2 cellular contexts compared by ENCODE assay signal in the genomic region with DNA sequence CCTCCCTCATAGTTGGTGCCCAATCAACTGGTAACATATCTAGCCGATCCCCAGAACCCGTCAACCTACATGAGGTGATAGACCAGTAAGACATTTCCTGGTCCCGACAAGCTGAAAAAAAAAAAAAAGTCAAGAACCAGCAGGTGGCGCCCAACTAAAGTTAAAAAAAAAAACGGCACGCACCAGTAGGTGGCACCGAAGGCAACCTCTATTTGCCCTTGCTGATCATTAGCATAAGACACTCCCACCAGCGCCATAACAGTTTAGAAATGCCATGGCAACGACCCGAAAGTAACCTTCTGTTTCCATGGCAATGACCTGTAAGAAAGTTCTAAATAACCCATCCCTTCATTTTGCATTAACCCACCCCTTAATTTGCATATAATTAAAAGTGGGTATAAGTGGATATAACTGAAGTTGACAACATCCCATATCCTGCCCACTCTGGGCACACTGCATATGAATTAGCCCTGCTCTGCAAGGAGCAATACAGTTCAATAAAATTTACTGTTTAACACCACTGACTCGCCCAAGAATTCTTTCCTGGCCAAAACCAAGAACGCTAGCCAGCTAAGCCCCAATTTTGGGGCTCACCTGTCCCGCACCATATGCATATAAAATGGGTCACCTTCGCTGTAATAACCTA.
TF ChIP-seq lines count a peak whose summit lies in the region.

No MANE protein-coding gene starts in this region.

TF ChIP-seq in GM23338, 12 proteins besides CTCF, POLR2A, EP300 and RAD21 (continued from another document):
- TF ChIP-seq POLR2AphosphoS5 (IDR thresholded peaks at IDR 0.05; ENCODE audit: low read depth) (no peak), EZH2 (IDR thresholded peaks at IDR 0.05; ENCODE audit: low read depth, unreplicated experiment) (no peak), EZH2phosphoT487 (IDR thresholded peaks at IDR 0.05; ENCODE audit: unreplicated experiment) (no peak), ZNF462 (CRISPR knock-in tag; IDR thresholded peaks at IDR 0.05) (no peak)

TF ChIP-seq in HepG2, 621 proteins besides CTCF, POLR2A, EP300 and RAD21:
- TF ChIP-seq PRDM10 (CRISPR knock-in tag; IDR thresholded peaks at IDR 0.05; ENCODE audit: low read depth) (no peak), SMAD3 (CRISPR knock-in tag; IDR thresholded peaks at IDR 0.05) (no peak), KLF12 (CRISPR knock-in tag; IDR thresholded peaks at IDR 0.05; ENCODE audit: borderline replicate concordance) (no peak), HNRNPK (IDR thresholded peaks at IDR 0.05; ENCODE audit: low read depth, low read length, poor library complexity, severe bottlenecking) (no peak), MYNN (CRISPR knock-in tag; IDR thresholded peaks at IDR 0.05; ENCODE audit: low read depth) (no peak), KDM1A (CRISPR knock-in tag; IDR thresholded peaks at IDR 0.05) (no peak), ZNF136 (CRISPR knock-in tag; IDR thresholded peaks at IDR 0.05; ENCODE audit: low read depth) (no peak), ZNF530 (CRISPR knock-in tag; IDR thresholded peaks at IDR 0.05; ENCODE audit: low read depth) (no peak), ZNF207 (IDR thresholded peaks at IDR 0.05; ENCODE audit: borderline replicate concordance) (no peak), HNRNPUL1 (IDR thresholded peaks at IDR 0.05; ENCODE audit: low read depth, low read length) (no peak), ZNF607 (CRISPR knock-in tag; IDR thresholded peaks at IDR 0.05; ENCODE audit: borderline replicate concordance) (no peak), NCOA5 (CRISPR knock-in tag; IDR thresholded peaks at IDR 0.05) (no peak), RELA (CRISPR knock-in tag; IDR thresholded peaks at IDR 0.05) (no peak), ZNF362 (CRISPR knock-in tag; IDR thresholded peaks at IDR 0.05; ENCODE audit: borderline replicate concordance) (peak; percentile 80; the same call in 1 of the 2 replicates), SMC3 (IDR thresholded peaks at IDR 0.05; ENCODE audit: low read length) (peak; percentile 42; the same call in 1 of the 2 replicates), ZBTB10 (CRISPR knock-in tag; IDR thresholded peaks at IDR 0.05; ENCODE audit: borderline replicate concordance) (no peak), SP4 (CRISPR knock-in tag; IDR thresholded peaks at IDR 0.05) (no peak), ZNF652 (CRISPR knock-in tag; IDR thresholded peaks at IDR 0.05; ENCODE audit: borderline replicate concordance, low read depth) (no peak), MTA1 (CRISPR knock-in tag; IDR thresholded peaks at IDR 0.05; ENCODE audit: borderline replicate concordance) (no peak), STAG1 (CRISPR knock-in tag; IDR thresholded peaks at IDR 0.05) (peak; percentile 55), RFX1 (IDR thresholded peaks at IDR 0.05) (peak; percentile 72; the same call in 1 of the 2 replicates), AGO1 (IDR thresholded peaks at IDR 0.05; ENCODE audit: low read depth, low read length, poor library complexity, severe bottlenecking) (no peak)
- TF ChIP-seq, protein P1, sequence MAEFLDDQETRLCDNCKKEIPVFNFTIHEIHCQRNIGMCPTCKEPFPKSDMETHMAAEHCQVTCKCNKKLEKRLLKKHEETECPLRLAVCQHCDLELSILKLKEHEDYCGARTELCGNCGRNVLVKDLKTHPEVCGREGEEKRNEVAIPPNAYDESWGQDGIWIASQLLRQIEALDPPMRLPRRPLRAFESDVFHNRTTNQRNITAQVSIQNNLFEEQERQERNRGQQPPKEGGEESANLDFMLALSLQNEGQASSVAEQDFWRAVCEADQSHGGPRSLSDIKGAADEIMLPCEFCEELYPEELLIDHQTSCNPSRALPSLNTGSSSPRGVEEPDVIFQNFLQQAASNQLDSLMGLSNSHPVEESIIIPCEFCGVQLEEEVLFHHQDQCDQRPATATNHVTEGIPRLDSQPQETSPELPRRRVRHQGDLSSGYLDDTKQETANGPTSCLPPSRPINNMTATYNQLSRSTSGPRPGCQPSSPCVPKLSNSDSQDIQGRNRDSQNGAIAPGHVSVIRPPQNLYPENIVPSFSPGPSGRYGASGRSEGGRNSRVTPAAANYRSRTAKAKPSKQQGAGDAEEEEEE (CRISPR knock-in tag; IDR thresholded peaks at IDR 0.05; ENCODE audit: borderline replicate concordance): no peak
- TF ChIP-seq, protein P2, sequence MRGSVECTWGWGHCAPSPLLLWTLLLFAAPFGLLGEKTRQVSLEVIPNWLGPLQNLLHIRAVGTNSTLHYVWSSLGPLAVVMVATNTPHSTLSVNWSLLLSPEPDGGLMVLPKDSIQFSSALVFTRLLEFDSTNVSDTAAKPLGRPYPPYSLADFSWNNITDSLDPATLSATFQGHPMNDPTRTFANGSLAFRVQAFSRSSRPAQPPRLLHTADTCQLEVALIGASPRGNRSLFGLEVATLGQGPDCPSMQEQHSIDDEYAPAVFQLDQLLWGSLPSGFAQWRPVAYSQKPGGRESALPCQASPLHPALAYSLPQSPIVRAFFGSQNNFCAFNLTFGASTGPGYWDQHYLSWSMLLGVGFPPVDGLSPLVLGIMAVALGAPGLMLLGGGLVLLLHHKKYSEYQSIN (CRISPR knock-in tag; IDR thresholded peaks at IDR 0.05; ENCODE audit: borderline replicate concordance): no peak
- TF ChIP-seq, protein P3, sequence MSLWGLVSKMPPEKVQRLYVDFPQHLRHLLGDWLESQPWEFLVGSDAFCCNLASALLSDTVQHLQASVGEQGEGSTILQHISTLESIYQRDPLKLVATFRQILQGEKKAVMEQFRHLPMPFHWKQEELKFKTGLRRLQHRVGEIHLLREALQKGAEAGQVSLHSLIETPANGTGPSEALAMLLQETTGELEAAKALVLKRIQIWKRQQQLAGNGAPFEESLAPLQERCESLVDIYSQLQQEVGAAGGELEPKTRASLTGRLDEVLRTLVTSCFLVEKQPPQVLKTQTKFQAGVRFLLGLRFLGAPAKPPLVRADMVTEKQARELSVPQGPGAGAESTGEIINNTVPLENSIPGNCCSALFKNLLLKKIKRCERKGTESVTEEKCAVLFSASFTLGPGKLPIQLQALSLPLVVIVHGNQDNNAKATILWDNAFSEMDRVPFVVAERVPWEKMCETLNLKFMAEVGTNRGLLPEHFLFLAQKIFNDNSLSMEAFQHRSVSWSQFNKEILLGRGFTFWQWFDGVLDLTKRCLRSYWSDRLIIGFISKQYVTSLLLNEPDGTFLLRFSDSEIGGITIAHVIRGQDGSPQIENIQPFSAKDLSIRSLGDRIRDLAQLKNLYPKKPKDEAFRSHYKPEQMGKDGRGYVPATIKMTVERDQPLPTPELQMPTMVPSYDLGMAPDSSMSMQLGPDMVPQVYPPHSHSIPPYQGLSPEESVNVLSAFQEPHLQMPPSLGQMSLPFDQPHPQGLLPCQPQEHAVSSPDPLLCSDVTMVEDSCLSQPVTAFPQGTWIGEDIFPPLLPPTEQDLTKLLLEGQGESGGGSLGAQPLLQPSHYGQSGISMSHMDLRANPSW (CRISPR knock-in tag; IDR thresholded peaks at IDR 0.05; ENCODE audit: borderline replicate concordance): no peak
- TF ChIP-seq, protein P4, sequence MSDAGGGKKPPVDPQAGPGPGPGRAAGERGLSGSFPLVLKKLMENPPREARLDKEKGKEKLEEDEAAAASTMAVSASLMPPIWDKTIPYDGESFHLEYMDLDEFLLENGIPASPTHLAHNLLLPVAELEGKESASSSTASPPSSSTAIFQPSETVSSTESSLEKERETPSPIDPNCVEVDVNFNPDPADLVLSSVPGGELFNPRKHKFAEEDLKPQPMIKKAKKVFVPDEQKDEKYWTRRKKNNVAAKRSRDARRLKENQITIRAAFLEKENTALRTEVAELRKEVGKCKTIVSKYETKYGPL (CRISPR knock-in tag; IDR thresholded peaks at IDR 0.05): no peak
- TF ChIP-seq, protein P5, sequence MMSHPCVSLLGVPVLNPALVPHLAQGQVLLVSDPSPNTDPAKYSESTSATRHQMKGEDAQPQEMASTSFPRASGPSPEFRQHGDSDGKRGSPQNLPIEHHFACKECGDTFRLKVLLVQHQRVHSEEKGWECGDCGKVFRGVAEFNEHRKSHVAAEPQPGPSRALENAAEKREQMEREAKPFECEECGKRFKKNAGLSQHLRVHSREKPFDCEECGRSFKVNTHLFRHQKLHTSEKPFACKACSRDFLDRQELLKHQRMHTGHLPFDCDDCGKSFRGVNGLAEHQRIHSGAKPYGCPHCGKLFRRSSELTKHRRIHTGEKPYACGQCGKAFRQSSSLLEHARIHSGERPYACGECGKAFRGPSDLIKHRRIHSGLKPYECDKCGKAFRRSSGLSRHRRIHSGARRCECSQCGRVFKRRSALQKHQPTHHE (CRISPR knock-in tag; IDR thresholded peaks at IDR 0.05; ENCODE audit: borderline replicate concordance): no peak
TF ChIP-seq in HepG2: peak in this region for 4.
